8 cellular contexts compared by ENCODE assay signal in the genomic region with DNA sequence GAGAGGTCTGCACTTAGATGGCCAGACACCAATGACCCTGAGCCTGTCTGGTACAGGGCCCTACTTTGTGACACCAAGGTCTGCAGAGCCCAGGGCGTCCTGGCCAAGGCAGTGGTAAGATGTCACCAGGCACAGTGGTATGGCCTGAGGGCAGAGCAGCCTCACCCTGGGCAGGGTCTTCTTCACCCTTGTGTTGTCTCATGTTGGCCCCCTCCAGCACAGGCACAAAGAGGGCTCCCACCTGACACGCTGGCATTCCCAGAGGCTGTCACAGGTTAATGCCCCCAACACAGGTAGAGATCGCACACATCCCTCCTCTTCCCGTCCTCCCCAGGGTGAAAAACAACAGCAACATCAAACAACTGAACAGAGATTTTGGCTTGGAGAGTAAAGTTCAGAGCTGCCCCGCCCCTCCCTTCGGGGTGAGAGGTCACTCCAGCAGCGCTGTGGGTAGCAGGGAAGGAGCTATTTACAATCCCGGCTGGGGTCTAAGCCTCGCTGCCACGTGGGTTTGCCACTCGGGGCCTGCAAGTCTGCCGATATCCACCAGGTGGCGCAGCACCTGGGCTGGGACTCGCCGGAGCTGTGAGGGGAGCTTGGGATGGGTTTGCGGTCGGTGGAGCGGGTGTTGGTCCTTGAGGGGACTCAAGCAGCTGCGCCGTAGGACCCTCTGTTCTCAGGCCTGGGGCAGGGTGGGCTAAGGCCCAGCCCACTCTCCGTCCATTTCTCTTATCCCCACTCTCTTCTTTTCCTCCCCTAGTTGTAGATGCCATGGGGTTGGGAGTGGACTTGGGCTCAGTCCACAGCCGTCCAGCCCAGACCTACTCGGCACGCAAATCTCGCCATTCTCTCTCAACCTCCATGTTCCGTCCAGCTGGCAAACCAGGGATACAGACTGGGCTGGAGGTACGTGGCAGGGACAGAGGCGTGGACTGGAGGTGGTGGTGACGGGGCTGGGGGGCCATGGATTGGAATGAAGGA. TPM values are rescaled to one million over a fixed set of nuclear protein-coding genes. Genes with fewer than 3 reads are reported as not detected.
A peak's percentile ranks its signal among the peaks of the same experiment; 100 is the strongest.
DNase-seq lines count a peak whose midpoint lies in the region; ATAC-seq, FAIRE-seq and TF ChIP-seq lines count a peak whose summit lies in the region.

No MANE protein-coding gene starts in this region.

- peak; percentile 98 for TF ChIP-seq CTCF in left lung (IDR thresholded peaks at IDR 0.05)

- ATAC-seq in left lung (peak; percentile 74), HG02884 (IDR thresholded peaks at IDR 0.05; ENCODE audit: unreplicated experiment) (no peak)

- H3K4me3 ChIP-seq in left lung = no peak overlapping the region

- DNase-seq in AG08396 (ENCODE audit: low spot score) (peak; percentile 79), H54 (ENCODE audit: insufficient read length, low spot score) (peak; percentile 76), NCI-H446 (lab: John Stamatoyannopoulos, UW) (peak; percentile 51 to 91), cerebellum (ENCODE audit: low spot score) (peak; percentile 78), left lung (peak; percentile 69 to 95)
- DNase-seq in activated CD4-positive, alpha-beta T cell treated with anti-CD3 and anti-CD28 coated beads for 4 hours = peak; percentile 71 to 81
- DNase-seq in stimulated activated CD4-positive, alpha-beta T cell treated with anti-CD3 and anti-CD28 coated beads, Interleukin-4, amount 100 ng/mL, for 48 hours (ENCODE audit: low read depth in 2 of 2) = peak; percentile 70 to 81

- H3K9me3 ChIP-seq in left lung = no peaks in the 10 kb centered on the region

- peaks cover 11 to 23% of the 10 kb centered on the region in 2 donors for H3K4me1 ChIP-seq in left lung

- no peak for TF ChIP-seq POLR2A in H54 (IDR thresholded peaks at IDR 0.05; ENCODE audit: low read depth, low read length)

- no peaks in the 10 kb centered on the region for H3K36me3 ChIP-seq in left lung

- no peaks in the 10 kb centered on the region for H3K27me3 ChIP-seq in left lung

- H3K27ac ChIP-seq in left lung = no peak overlapping the region

- intact Hi-C loops in left lung (cut with DNase I) = loop anchor here in 1 of 2 donors (2.0 kb wide), 1 partner anchor 77 kb away; no protein-coding TSS in a partner anchor

- FAIRE-seq in H54 (lab: Jason Lieb, UNC) = no peak

RNA-seq across cellular contexts. Expression of a gene that starts 12.7 kb away (rescaled TPM):
- total RNA-seq in cerebellum (7.3 TPM), left lung (1 to 10 TPM; 1.1 to 2.0 TPM)

RNA-seq across cellular contexts. Expression of a gene that starts 27.8 kb away (rescaled TPM):
- 3.9 TPM for total RNA-seq in cerebellum
- 10 to 100 TPM in 1 of 2 donors, 1 to 10 TPM in 1; 8.6 to 11.2 TPM for total RNA-seq in left lung

RNA-seq across cellular contexts. Expression of a gene that starts 36.3 kb away (rescaled TPM):
- total RNA-seq in cerebellum = 6.9 TPM
- total RNA-seq in left lung = 100 to 1,000 TPM in 1 of 2 donors, 10 to 100 TPM in 1; 63.7 to 148 TPM

RNA-seq across cellular contexts. Expression of a gene that starts 40.2 kb away (rescaled TPM):
- total RNA-seq in cerebellum (27.6 TPM), left lung (100 to 1,000 TPM; 116 to 172 TPM)

RNA-seq across cellular contexts. Expression of a gene that starts 44.3 kb away (rescaled TPM):
- total RNA-seq in cerebellum = 4.6 TPM
- 10 to 100 TPM; 46.6 to 64.6 TPM for total RNA-seq in left lung
